ENCODE assay signal across 25 cellular contexts in the genomic region with DNA sequence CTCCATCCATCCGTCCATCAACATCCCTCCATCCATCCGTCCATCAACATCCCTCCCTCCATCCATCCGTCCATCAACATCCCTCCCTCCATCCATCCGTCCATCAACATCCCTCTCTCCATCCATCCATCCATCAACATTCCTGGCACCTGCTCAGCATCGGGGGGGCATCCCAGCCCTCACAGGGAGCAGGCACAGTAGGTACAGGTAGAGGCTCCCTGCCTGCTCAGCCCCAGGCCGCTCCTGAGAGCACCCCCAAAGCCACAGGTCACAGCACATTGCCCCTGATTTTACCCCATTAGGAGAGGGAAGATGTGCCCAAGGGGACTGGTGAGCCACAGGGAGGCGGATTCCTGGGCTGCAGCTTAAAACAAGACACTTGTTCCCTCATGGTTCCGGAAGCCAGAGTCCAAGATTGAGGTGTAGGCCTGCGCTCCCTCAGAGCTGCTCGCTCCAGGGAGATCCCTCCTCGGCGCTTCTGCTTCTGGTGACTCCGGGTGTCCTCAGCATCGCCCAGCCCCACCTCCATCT. TPM values are rescaled to one million over a fixed set of nuclear protein-coding genes. Genes with fewer than 3 reads are reported as not detected.
DNase-seq lines count a peak whose midpoint lies in the region; ATAC-seq, FAIRE-seq and TF ChIP-seq lines count a peak whose summit lies in the region.
"Had no signal": no experiment of that assay in that cellular context is flagged by ENCODE, and none has a peak within 500 bp of the region (broad histone marks: within the 10 kb centered on the region; RNA-seq: fewer than 3 reads in every experiment).

No MANE protein-coding gene starts in this region.

- H3K27ac Mint-ChIP-seq in T-helper 1 cell treated with Interleukin-12 subunit alpha and Interleukin-12 subunit beta and Interleukin-4 antibody, amounts not matched to agents 30 μg/mL and 1 μg/mL, for 36 hours, result no peak overlapping the region

- peaks cover 15% of the 10 kb centered on the region for H3K4me1 Mint-ChIP-seq in T-helper 1 cell treated with Interleukin-12 subunit alpha and Interleukin-12 subunit beta and Interleukin-4 antibody, amounts not matched to agents 30 μg/mL and 1 μg/mL, for 36 hours (ENCODE audit: low read depth)

- CTCF ChIA-PET in HepG2 (lab: Yijun Ruan, JAX; ENCODE audit: low intra/inter-chr PET ratio, low total read pairs), result no interaction called here

- no peak for DNase-seq in T-helper 1 cell
- DNase-seq in right lobe of liver, result peak in 2 of 3 donors; percentile 33 to 35
- no peak for DNase-seq in HepG2 (ENCODE audit: low spot score)
- peak; percentile 75 for DNase-seq in mesenteric fat pad (ENCODE audit: low spot score)
- DNase-seq in upper lobe of left lung, result peak; percentile 11 to 15
- DNase-seq in NCI-H1417 treated with DMSO at 0.1 percent for 48 hours (lab: John Stamatoyannopoulos, UW), result no peak
- DNase-seq in GM19240 (ENCODE audit: insufficient read length, low spot score), result no peak
- DNase-seq: DMS53; heart left ventricle; KG1; lower lobe of right lung; NCI-H1048; NCI-H2081; NCI-H526 treated with DMSO at 0.1 percent for 48 hours; SHP77 treated with DMSO at 0.1 percent for 48 hours; small intestine; stimulated activated CD4-positive, alpha-beta T cell treated with anti-CD3 and anti-CD28 coated beads, Interleukin-4, amount 100 ng/mL, for 24 hours; T-helper 9 cell had no signal

- H3K9me3 ChIP-seq in right lobe of liver (no peaks in the 10 kb centered on the region), HepG2 (ENCODE audit: low read length) (no peaks in the 10 kb centered on the region), upper lobe of left lung (no peaks in the 10 kb centered on the region)
- H3K9me3 ChIP-seq: BLaER1, heart left ventricle, lower lobe of right lung, thoracic aorta had no signal

- no peak for TF ChIP-seq CTCF in right lobe of liver (IDR thresholded peaks at IDR 0.05)
- TF ChIP-seq CTCF in HepG2 (CRISPR knock-in tag; IDR thresholded peaks at IDR 0.05), result no peak
- TF ChIP-seq CTCF in upper lobe of left lung (IDR thresholded peaks at IDR 0.05), result no peak

- H3K27me3 ChIP-seq in right lobe of liver, result no peaks in the 10 kb centered on the region
- peaks cover 15 to 66% of the 10 kb centered on the region in 2 experiments; a peak in 4 of 5 replicates for H3K27me3 ChIP-seq in HepG2 (ENCODE audit: control insufficient read depth in 1 of 2, insufficient read depth in 2 of 2, low read length in 2 of 2)
- no peaks in the 10 kb centered on the region for H3K27me3 ChIP-seq in upper lobe of left lung

- no peak overlapping the region for H3K4me3 ChIP-seq in right lobe of liver
- no peak overlapping the region for H3K4me3 ChIP-seq in HepG2 (replicated peaks in 1 of 3; ENCODE audit: insufficient read depth in 1 of 3, low read depth in 2 of 3, low read length in 3 of 3)
- H3K4me3 ChIP-seq in upper lobe of left lung, result no peak overlapping the region

- H3K27ac ChIP-seq in right lobe of liver (no peak overlapping the region), HepG2 (ENCODE audit: extremely low read length, insufficient read depth, low read length) (no peak overlapping the region), upper lobe of left lung (no peak overlapping the region)
- H3K27ac ChIP-seq: 22Rv1, BLaER1, lower lobe of right lung, thoracic aorta had no signal

- in situ Hi-C loops in HepG2 (cut with HindIII; ENCODE audit: extremely low pct_ligation_motif_present, low pct_unique_long_range_greater_than_20kb), result no loop called here

- H2AFZ ChIP-seq in HepG2 (ENCODE audit: low read length), result no peak overlapping the region

- H3K79me2 ChIP-seq in HepG2 (ENCODE audit: insufficient read depth, low read length), result no peaks in the 10 kb centered on the region

- peaks cover 0 to 3% (median 0%) of the 10 kb centered on the region in 4 donors for H3K4me1 ChIP-seq in right lobe of liver
- peaks cover 6% of the 10 kb centered on the region for H3K4me1 ChIP-seq in HepG2 (ENCODE audit: insufficient read depth, low read length)
- peaks cover 3 to 41% (median 6%) of the 10 kb centered on the region in 4 donors for H3K4me1 ChIP-seq in upper lobe of left lung

- WGBS in right lobe of liver (ENCODE audit: insufficient coverage, low coverage, low lambda C conversion rate, missing lambda C conversion rate), result 84% methylated on average over 11 of the region's 14 CpGs
- 43% methylated on average over 12 of the region's 14 CpGs for WGBS in HepG2 (ENCODE audit: low lambda C conversion rate)
- WGBS in upper lobe of left lung, 2 donors, result 95 to 96% methylated on average over 11 to 14 of the region's 14 CpGs

- no peak for ATAC-seq in right lobe of liver
- no peak for ATAC-seq in HepG2
- ATAC-seq in upper lobe of left lung (ENCODE audit: low FRiP score in 2 of 2), result no peak
- ATAC-seq: HCT116, heart left ventricle, lower lobe of right lung had no signal

- POLR2A ChIA-PET in HepG2 (lab: Yijun Ruan, JAX), result no interaction called here

- no peak for TF ChIP-seq RAD21 in HepG2 (CRISPR knock-in tag; IDR thresholded peaks at IDR 0.05)

- no peak for TF ChIP-seq POLR2A in right lobe of liver (IDR thresholded peaks at IDR 0.05)
- TF ChIP-seq POLR2A in HepG2 (IDR thresholded peaks at IDR 0.05; ENCODE audit: insufficient read depth in 1 of 2, low read depth in 2 of 2, low read length in 2 of 2), result no peak
- TF ChIP-seq POLR2A in upper lobe of left lung (IDR thresholded peaks at IDR 0.05), result no peak

- H3K36me3 Mint-ChIP-seq in T-helper 1 cell treated with Interleukin-12 subunit alpha and Interleukin-12 subunit beta and Interleukin-4 antibody, amounts not matched to agents 30 μg/mL and 1 μg/mL, for 36 hours (ENCODE audit: low read depth), result no peaks in the 10 kb centered on the region

- no peak for FAIRE-seq in HepG2 (lab: Jason Lieb, UNC)
- FAIRE-seq: small intestine had no signal

- TF ChIP-seq EP300 in HepG2 (IDR thresholded peaks at IDR 0.05; ENCODE audit: low read depth in 2 of 2, low read length in 2 of 2) (no peak), HepG2 (CRISPR knock-in tag; IDR thresholded peaks at IDR 0.05; ENCODE audit: borderline replicate concordance) (no peak), upper lobe of left lung (IDR thresholded peaks at IDR 0.05) (no peak)

- H3K4me2 ChIP-seq in HepG2 (ENCODE audit: low read depth, low read length), result no peak overlapping the region

- H3K27me3 Mint-ChIP-seq in T-helper 1 cell treated with Interleukin-12 subunit alpha and Interleukin-12 subunit beta and Interleukin-4 antibody, amounts not matched to agents 30 μg/mL and 1 μg/mL, for 36 hours (ENCODE audit: low read depth), result peaks cover 26% of the 10 kb centered on the region

- no TSS peak for BruUV-seq in HepG2 (replicated peaks; lab: Mats Ljungman, UMichigan)

- intact Hi-C loops in right lobe of liver (cut with DNase I) (no loop called here), HepG2 (cut with micrococcal nuclease; ENCODE audit: unreplicated experiment) (no loop called here)

- peak overlapping the region; percentile 91 for H3K4me3 Mint-ChIP-seq in T-helper 1 cell treated with Interleukin-12 subunit alpha and Interleukin-12 subunit beta and Interleukin-4 antibody, amounts not matched to agents 30 μg/mL and 1 μg/mL, for 36 hours

- no peak overlapping the region for H3K9ac ChIP-seq in HepG2 (ENCODE audit: insufficient read depth, low read depth, low read length)
- H3K9ac ChIP-seq: BLaER1 had no signal

- H4K20me1 ChIP-seq in HepG2 (ENCODE audit: insufficient read depth, low read length), result no peaks in the 10 kb centered on the region

- no peaks in the 10 kb centered on the region for H3K9me3 Mint-ChIP-seq in T-helper 1 cell treated with Interleukin-12 subunit alpha and Interleukin-12 subunit beta and Interleukin-4 antibody, amounts not matched to agents 30 μg/mL and 1 μg/mL, for 36 hours

- H3K36me3 ChIP-seq in right lobe of liver, result no peaks in the 10 kb centered on the region
- H3K36me3 ChIP-seq in HepG2 (replicated peaks in 1 of 2; ENCODE audit: control insufficient read depth in 1 of 2, insufficient read depth in 2 of 2, low read length in 2 of 2), result no peaks in the 10 kb centered on the region
- no peaks in the 10 kb centered on the region for H3K36me3 ChIP-seq in upper lobe of left lung
- H3K36me3 ChIP-seq: BLaER1, heart left ventricle, lower lobe of right lung, thoracic aorta had no signal

TF ChIP-seq in HepG2, 621 proteins besides CTCF, POLR2A, EP300 and RAD21 (continues in another document):
- no peak for TF ChIP-seq NFATC3 (CRISPR knock-in tag; IDR thresholded peaks at IDR 0.05)
- no peak for TF ChIP-seq NCOA5 (CRISPR knock-in tag; IDR thresholded peaks at IDR 0.05)
- no peak for TF ChIP-seq ZNF782 (CRISPR knock-in tag; IDR thresholded peaks at IDR 0.05; ENCODE audit: borderline replicate concordance)
- TF ChIP-seq RBM22 (optimal IDR thresholded peaks at IDR 0.05; ENCODE audit: low read length), result no peak
- no peak for TF ChIP-seq SKI (IDR thresholded peaks at IDR 0.05; ENCODE audit: partially characterized antibody)
- TF ChIP-seq ZNF10 (CRISPR knock-in tag; IDR thresholded peaks at IDR 0.05; ENCODE audit: borderline replicate concordance, low read depth), result no peak

RNA-seq across cellular contexts. Expression of gene CFAP46, which starts 21.1 kb away (rescaled TPM):
- under 1 TPM; 0.16 to 0.67 (median 0.32) TPM for total RNA-seq in right lobe of liver
- 0.74 and 0.84 TPM in 2 replicates for total RNA-seq in HepG2 (2016; rRNA removed; fragmentation: Illumina TruSeq; extraction: Trizol)
- total RNA-seq in HepG2 (2016; cell fraction: cytosol; rRNA removed; fragmentation: Illumina TruSeq; extraction: Trizol; ENCODE audit: low read depth), result not detected in 2 replicates
- 0.87 and 1.1 TPM in 2 replicates for total RNA-seq in HepG2 (2016; cell fraction: insoluble cytoplasmic fraction; rRNA removed; fragmentation: Illumina TruSeq; extraction: Trizol)
- 0.21 and 0.34 TPM in 2 replicates for total RNA-seq in HepG2 (2016; cell fraction: membrane; rRNA removed; fragmentation: Illumina TruSeq; extraction: Trizol)
- total RNA-seq in HepG2 (2016; cell fraction: nucleus; rRNA removed; fragmentation: Illumina TruSeq; extraction: Trizol), result 0.53 and 1.3 TPM in 2 replicates
- polyA plus RNA-seq in HepG2 (2011; rRNA removed), result 0.10 and 0.24 TPM in 2 replicates
- 0.13 and 0.19 TPM in 2 replicates for polyA plus RNA-seq in HepG2 (2011; cell fraction: cytosol; rRNA removed)
- 0.05 and 0.27 TPM in 2 replicates for polyA plus RNA-seq in HepG2 (2011; cell fraction: nucleus; rRNA removed)
- 0.12 and 0.16 TPM in 2 replicates for polyA plus RNA-seq in HepG2 (2012)
- polyA plus RNA-seq in HepG2 (2016; cell fraction: cytosol; fragmentation: Illumina TruSeq; extraction: Trizol; ENCODE audit: low read depth), result 0.18 and 0.26 TPM in 2 replicates
- polyA plus RNA-seq in HepG2 (2016; cell fraction: insoluble cytoplasmic fraction; fragmentation: Illumina TruSeq; extraction: Trizol; ENCODE audit: low read depth), result 0.86 and 1.2 TPM in 2 replicates
- polyA plus RNA-seq in HepG2 (2016; cell fraction: membrane; fragmentation: Illumina TruSeq; extraction: Trizol; ENCODE audit: low read depth), result 0.33 and 0.34 TPM in 2 replicates
- polyA plus RNA-seq in HepG2 (2016; cell fraction: nucleus; fragmentation: Illumina TruSeq; extraction: Trizol; ENCODE audit: insufficient read depth, low read depth), result 0.60 and 0.65 TPM in 2 replicates
- polyA minus RNA-seq in HepG2 (2011; rRNA and poly(A)+ RNA removed; ENCODE audit: low replicate concordance), result 0.06 TPM in 1 of 2 replicates, not detected in the other
- not detected in 2 replicates for polyA minus RNA-seq in HepG2 (2011; cell fraction: cytosol; rRNA and poly(A)+ RNA removed)
- 0.26 TPM in 1 of 2 replicates, not detected in the other for polyA minus RNA-seq in HepG2 (2011; cell fraction: nucleus; rRNA and poly(A)+ RNA removed)
- not detected for total RNA-seq in mesenteric fat pad
- total RNA-seq in upper lobe of left lung, result 10 to 100 TPM in 2 of 6 donors, 1 to 10 TPM in 3, under 1 TPM in 1; 0.60 to 28.3 (median 8.0) TPM
- total RNA-seq: OCI-LY7, thoracic aorta had no signal
- polyA plus RNA-seq: aorta had no signal

Comparison
In these comparisons a context has a peak if more than half of its experiments do, and no peak if none do; other contexts are left out.
1. DNase-seq: peak in right lobe of liver (2 of 3), mesenteric fat pad (single experiment) and upper lobe of left lung (2 of 2); none in T-helper 1 cell (0 of 5), HepG2 (single experiment), NCI-H1417 treated with DMSO at 0.1 percent for 48 hours (single experiment) and GM19240 (single experiment).